27 cellular contexts compared by ENCODE assay signal in genomic region chr19:33242129-33242528, GRCh38. TPM values are rescaled to one million over a fixed set of nuclear protein-coding genes. Genes with fewer than 3 reads are reported as not detected.
"Had no signal": no experiment of that assay in that cellular context is flagged by ENCODE, and none has a peak within 500 bp of the region (broad histone marks: within the 10 kb centered on the region; RNA-seq: fewer than 3 reads in every experiment).

No MANE protein-coding gene starts in this region.

- H3K27me3 ChIP-seq: adrenal gland, body of pancreas, esophagus squamous epithelium had no signal

- H3K27ac ChIP-seq: adrenal gland, body of pancreas, epithelial cell of prostate, esophagus squamous epithelium, WERI-Rb-1 had no signal

- H3K36me3 ChIP-seq: adrenal gland, esophagus squamous epithelium, WERI-Rb-1 had no signal

- H3K9me3 ChIP-seq: adrenal gland, body of pancreas had no signal

- FAIRE-seq: colon, endometrium, endothelial cell of umbilical vein had no signal

- H3K4me1 ChIP-seq: adrenal gland had no signal

- DNase-seq: activated B cell treated with CpG ODN at 0.5 μM for 24 hours; activated effector memory CD4-positive, alpha-beta T cell treated with anti-CD3 and anti-CD28 coated beads, Interleukin-2, amount 50 U/mL, for 16 hours; activated naive CD4-positive, alpha-beta T cell treated with anti-CD3 and anti-CD28 coated beads for 36 hours; activated naive CD8-positive, alpha-beta T cell treated with anti-CD3 and anti-CD28 coated beads for 36 hours; cortex of kidney; effector CD8-positive, alpha-beta T cell; esophagus squamous epithelium; foreskin melanocyte; T-helper 1 cell; T-helper 17 cell; T1000 had no signal

- H3K4me3 ChIP-seq: adrenal gland, body of pancreas had no signal

RNA-seq across cellular contexts. Expression of gene SLC7A10, which starts 16.5 kb away (rescaled TPM):
- total RNA-seq: activated B cell treated with CpG ODN at 0.5 μM for 24 hours; activated CD8-positive, alpha-beta T cell treated with anti-CD3 and anti-CD28 coated beads for 36 hours; activated naive CD4-positive, alpha-beta T cell treated with anti-CD3 and anti-CD28 coated beads for 36 hours; activated naive CD8-positive, alpha-beta T cell treated with anti-CD3 and anti-CD28 coated beads for 36 hours; activated T-cell treated with anti-CD3 and anti-CD28 coated beads, Interleukin-2, amount 50 U/mL, for 4 hours; activated T-helper 1 cell treated with anti-CD3 and anti-CD28 coated beads, Interleukin-12 subunit alpha, Interleukin-12 subunit beta, Interleukin-2, Interleukin-4 antibody, amounts not matched to agents 30 ng/mL and 10 ng/mL and 1 ng/mL, durations not matched to agents 14 hours and 24 hours and 36 hours; activated T-helper 2 cell treated with anti-CD3 and anti-CD28 coated beads, Interferon-gamma antibody, Interleukin-2, Interleukin-4, amounts not matched to agents 10 μg/mL and 5 μg/mL and 100 μg/mL, durations not matched to agents 14 hours and 24 hours and 36 hours; chondrocyte; dermis microvascular lymphatic vessel endothelial cell; endothelial cell of umbilical vein; esophagus squamous epithelium; fibroblast of lung; fibroblast of villous mesenchyme; T-helper 17 cell had no signal
- polyA plus RNA-seq: aorta, endothelial cell of umbilical vein, fibroblast of lung had no signal

RNA-seq across cellular contexts. Expression of gene LRP3, which starts 48.0 kb away (rescaled TPM):
- total RNA-seq: activated B cell treated with CpG ODN at 0.5 μM for 24 hours had no signal
